ENCODE assay signal across 9 cellular contexts in the genomic region with DNA sequence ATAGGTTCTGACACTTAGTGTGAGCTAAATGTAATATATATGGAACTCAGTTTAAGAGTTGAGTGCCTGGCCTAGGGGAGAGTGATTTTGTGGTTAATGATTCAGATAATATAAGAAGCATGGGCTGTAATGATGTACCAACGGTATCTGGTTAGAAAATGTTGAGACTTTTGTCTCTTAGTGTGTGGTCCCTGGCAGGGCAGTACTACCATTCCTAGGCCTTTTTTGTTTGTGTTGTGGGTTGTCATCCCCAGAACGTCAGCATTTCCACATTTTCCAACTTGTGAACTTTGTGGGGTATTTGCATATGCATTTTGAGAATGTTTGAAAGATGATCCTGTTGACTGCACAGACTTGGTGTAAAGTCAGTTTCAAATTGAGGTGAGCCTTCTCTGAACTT. TPM values are rescaled to one million over a fixed set of nuclear protein-coding genes. Genes with fewer than 3 reads are reported as not detected.
DNase-seq lines count a peak whose midpoint lies in the region; ATAC-seq, FAIRE-seq and TF ChIP-seq lines count a peak whose summit lies in the region.
"Had no signal": no experiment of that assay in that cellular context is flagged by ENCODE, and none has a peak within 500 bp of the region (broad histone marks: within the 10 kb centered on the region; RNA-seq: fewer than 3 reads in every experiment).

No MANE protein-coding gene starts in this region.

- no peaks in the 10 kb centered on the region for H3K9me3 Mint-ChIP-seq in activated naive CD8-positive, alpha-beta T cell treated with anti-CD3 and anti-CD28 coated beads, Interleukin-2, amount 50 U/mL, for 24 hours
- peaks cover 0 to 5% (median 0%) of the 10 kb centered on the region in 11 donors for H3K9me3 Mint-ChIP-seq in naive thymus-derived CD4-positive, alpha-beta T cell

- peak; percentile 62 for FAIRE-seq in GM12891 (lab: Jason Lieb, UNC)

- no peak for TF ChIP-seq POLR2A in GM12891 (IDR thresholded peaks at IDR 0.05; ENCODE audit: low read depth, low read length)

- TF ChIP-seq CTCF in GM13977 (IDR thresholded peaks at IDR 0.05; ENCODE audit: extremely low read depth, insufficient read depth, missing control alignments) = no peak

- POLR2A ChIA-PET in naive thymus-derived CD4-positive, alpha-beta T cell (lab: Charles Lee) = interaction anchor here (0.8 to 14.5 kb wide), 5 partner anchors 9 to 21 kb away, joined by 3 to 150 read pairs (median 5); partner anchors contain the start of gene NEK7

- H3K27ac Mint-ChIP-seq in activated naive CD8-positive, alpha-beta T cell treated with anti-CD3 and anti-CD28 coated beads, Interleukin-2, amount 50 U/mL, for 24 hours = peak overlapping the region; percentile 98
- peak overlapping the region; percentile 84 to 98 (median 95) for H3K27ac Mint-ChIP-seq in naive thymus-derived CD4-positive, alpha-beta T cell
- H3K27ac Mint-ChIP-seq: neural progenitor cell had no signal

- H3K27ac ChIP-seq in naive thymus-derived CD4-positive, alpha-beta T cell (ENCODE audit: low read depth, low read length) = peak overlapping the region; percentile 71
- H3K27ac ChIP-seq: neural progenitor cell had no signal

- H3K4me1 Mint-ChIP-seq in activated naive CD8-positive, alpha-beta T cell treated with anti-CD3 and anti-CD28 coated beads, Interleukin-2, amount 50 U/mL, for 24 hours = peaks cover 95% of the 10 kb centered on the region
- peaks cover 57 to 97% (median 93%) of the 10 kb centered on the region in 7 donors for H3K4me1 Mint-ChIP-seq in naive thymus-derived CD4-positive, alpha-beta T cell

- peaks cover 84 to 90% of the 10 kb centered on the region in 2 donors for H3K4me1 ChIP-seq in naive thymus-derived CD4-positive, alpha-beta T cell (ENCODE audit: control insufficient read depth in 2 of 2, insufficient read depth in 2 of 2, low read length in 2 of 2)

- H3K4me3 Mint-ChIP-seq in activated naive CD8-positive, alpha-beta T cell treated with anti-CD3 and anti-CD28 coated beads, Interleukin-2, amount 50 U/mL, for 24 hours = peak overlapping the region; percentile 77
- H3K4me3 Mint-ChIP-seq in naive thymus-derived CD4-positive, alpha-beta T cell = peak overlapping the region; percentile 8 to 88 (median 78)
- H3K4me3 Mint-ChIP-seq: neural progenitor cell had no signal

- DNase-seq in GM12891 (ENCODE audit: insufficient read length, low spot score) (no peak), left lobe of liver (ENCODE audit: low spot score) (no peak), GM13977 (ENCODE audit: low spot score) (no peak), AML-193 (lab: John Stamatoyannopoulos, UW) (no peak)
- no peak for DNase-seq in activated naive CD8-positive, alpha-beta T cell treated with anti-CD3 and anti-CD28 coated beads, Interleukin-2, amount 50 U/mL, for 24 hours
- DNase-seq in naive thymus-derived CD4-positive, alpha-beta T cell = no peak
- DNase-seq: NCI-H524 treated with DMSO at 0.1 percent for 48 hours had no signal

- ATAC-seq in HG02981 (IDR thresholded peaks at IDR 0.05; ENCODE audit: unreplicated experiment) = peak; percentile 30
- peak; percentile 52 for ATAC-seq in activated naive CD8-positive, alpha-beta T cell treated with anti-CD3 and anti-CD28 coated beads, Interleukin-2, amount 50 U/mL, for 24 hours
- no peak for ATAC-seq in naive thymus-derived CD4-positive, alpha-beta T cell
- no peak for ATAC-seq in left lobe of liver

- in situ Hi-C loops in GM13977 (cut with MboI; ENCODE audit: low pct_unique_long_range_greater_than_20kb, low sequenced_read_pairs, unreplicated experiment) = loop anchor here (25.0 kb wide), 1 partner anchor 519 kb away; no protein-coding TSS in a partner anchor

- H3K9me3 ChIP-seq in naive thymus-derived CD4-positive, alpha-beta T cell (ENCODE audit: control insufficient read depth in 2 of 3, low read length in 3 of 3) = no peaks in the 10 kb centered on the region

- H3K36me3 Mint-ChIP-seq in activated naive CD8-positive, alpha-beta T cell treated with anti-CD3 and anti-CD28 coated beads, Interleukin-2, amount 50 U/mL, for 24 hours (ENCODE audit: low read depth) = peaks cover 14% of the 10 kb centered on the region
- H3K36me3 Mint-ChIP-seq in naive thymus-derived CD4-positive, alpha-beta T cell = peaks cover 0 to 11% (median 0%) of the 10 kb centered on the region in 5 donors

- no peaks in the 10 kb centered on the region for H3K27me3 ChIP-seq in naive thymus-derived CD4-positive, alpha-beta T cell (ENCODE audit: control insufficient read depth in 2 of 2, insufficient read depth in 2 of 2, low read length in 2 of 2)
- H3K27me3 ChIP-seq: neural progenitor cell had no signal

- H3K27me3 Mint-ChIP-seq in activated naive CD8-positive, alpha-beta T cell treated with anti-CD3 and anti-CD28 coated beads, Interleukin-2, amount 50 U/mL, for 24 hours = no peaks in the 10 kb centered on the region
- no peaks in the 10 kb centered on the region for H3K27me3 Mint-ChIP-seq in naive thymus-derived CD4-positive, alpha-beta T cell

- intact Hi-C loops in naive thymus-derived CD4-positive, alpha-beta T cell (cut with micrococcal nuclease) = loop anchor here in 1 of 2 donors (10.0 kb wide), 1 partner anchor 767 kb away; no protein-coding TSS in a partner anchor

- no peaks in the 10 kb centered on the region for H3K36me3 ChIP-seq in naive thymus-derived CD4-positive, alpha-beta T cell (ENCODE audit: control insufficient read depth in 2 of 3, insufficient read depth in 3 of 3, low read length in 3 of 3)
- H3K36me3 ChIP-seq: neural progenitor cell had no signal

- CTCF ChIA-PET in naive thymus-derived CD4-positive, alpha-beta T cell (lab: Charles Lee) = interaction anchor here (0.6 to 1.5 kb wide), 6 partner anchors 9 to 94 kb away, joined by 3 to 5 read pairs (median 3); no protein-coding TSS in a partner anchor

- peak overlapping the region; percentile 37 for H3K4me3 ChIP-seq in naive thymus-derived CD4-positive, alpha-beta T cell (ENCODE audit: low read length)
- H3K4me3 ChIP-seq: neural progenitor cell had no signal

TF ChIP-seq in GM12891, 5 proteins besides CTCF, POLR2A, EP300 and RAD21:
- TF ChIP-seq TAF1 (IDR thresholded peaks at IDR 0.05; ENCODE audit: low read depth, low read length) (no peak), POU2F2 (IDR thresholded peaks at IDR 0.05; ENCODE audit: low read depth, low read length) (peak; percentile 96)

RNA-seq across cellular contexts. Expression of gene NEK7, which starts 11.4 kb away (rescaled TPM):
- polyA plus RNA-seq in GM12891 (2012; ENCODE audit: low read depth, missing spikeins) = 9.0 TPM
- total RNA-seq in naive thymus-derived CD4-positive, alpha-beta T cell = 10 to 100 TPM; 25.1 to 68.4 (median 61.3) TPM
- 10 to 100 TPM; 28.8 to 30.4 TPM for polyA plus RNA-seq in naive thymus-derived CD4-positive, alpha-beta T cell
- 21.4 TPM for total RNA-seq in left lobe of liver

Comparison
In these comparisons a context has a peak if more than half of its experiments do, and no peak if none do; other contexts are left out.
1. ATAC-seq: peak in HG02981 (single experiment) and activated naive CD8-positive, alpha-beta T cell treated with anti-CD3 and anti-CD28 coated beads, Interleukin-2, amount 50 U/mL, for 24 hours (single experiment); none in naive thymus-derived CD4-positive, alpha-beta T cell (single experiment) and left lobe of liver (single experiment).